ENCODE assay signal across 7 cellular contexts in the genomic region with DNA sequence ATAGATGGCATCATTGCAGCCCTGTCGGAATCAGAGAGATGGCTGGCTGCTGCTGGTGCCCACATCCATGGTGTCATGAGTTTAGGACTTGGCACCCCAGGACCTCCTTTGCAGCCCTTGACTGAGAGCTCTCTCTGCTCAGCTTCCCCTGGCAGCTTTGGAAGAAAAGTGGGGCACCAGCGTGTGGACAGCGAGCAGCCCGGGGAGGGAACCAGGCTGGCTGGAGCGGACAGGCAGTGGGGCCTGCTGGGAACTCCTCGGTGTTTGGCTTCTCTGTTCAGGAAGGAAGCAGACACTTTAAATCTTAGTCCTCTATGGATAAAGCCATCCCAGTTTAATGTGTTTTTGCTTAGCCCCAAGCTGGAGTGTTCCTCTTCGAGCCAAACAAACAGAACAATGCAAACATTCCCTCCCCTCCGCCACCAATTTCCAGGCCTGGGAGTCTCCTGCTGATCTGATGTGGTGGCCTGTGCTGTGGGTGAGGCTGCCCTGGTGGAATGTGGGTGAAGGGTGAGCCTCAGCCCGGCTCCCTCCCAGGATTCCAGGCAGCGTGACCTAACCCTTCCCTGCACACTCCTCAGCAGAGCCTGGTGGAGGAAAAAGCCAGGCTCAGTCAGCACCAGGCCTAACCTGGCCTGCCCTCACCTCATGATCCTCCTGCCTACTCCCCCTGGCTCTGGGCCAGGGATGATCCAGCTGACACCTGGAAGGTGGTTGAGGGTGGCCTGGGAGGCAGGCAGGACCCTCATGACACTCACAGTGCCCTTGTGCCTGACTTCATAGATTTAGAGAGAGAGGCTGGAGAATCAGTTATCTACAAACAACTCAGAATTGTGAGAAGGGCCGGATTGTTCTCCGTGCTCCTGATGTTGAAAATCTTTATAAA.
DNase-seq lines count a peak whose midpoint lies in the region; ATAC-seq lines count a peak whose summit lies in the region.

No MANE protein-coding gene starts in this region.

- no peak overlapping the region for H3K27ac Mint-ChIP-seq in stimulated activated effector memory CD8-positive, alpha-beta T cell treated with anti-CD3 and anti-CD28 coated beads, Interleukin-12 subunit alpha, Interleukin-12 subunit beta, amount 100 ng/mL, for 72 hours

- peaks cover 52% of the 10 kb centered on the region for H3K4me1 Mint-ChIP-seq in stimulated activated effector memory CD8-positive, alpha-beta T cell treated with anti-CD3 and anti-CD28 coated beads, Interleukin-12 subunit alpha, Interleukin-12 subunit beta, amount 100 ng/mL, for 72 hours

- peak; percentile 58 for DNase-seq in HuH-7 (ENCODE audit: low spot score)
- DNase-seq in amniotic epithelial cell (ENCODE audit: low read depth) = peak; percentile 84
- DNase-seq in islet precursor cell = peak; percentile 95
- DNase-seq in stimulated activated effector memory CD8-positive, alpha-beta T cell treated with anti-CD3 and anti-CD28 coated beads, Interleukin-12 subunit alpha, Interleukin-12 subunit beta, amount 100 ng/mL, for 72 hours (ENCODE audit: low spot score in 2 of 2) = no peak
- no peak for DNase-seq in T-helper 9 cell
- no peak for DNase-seq in DMS79 treated with DMSO at 0.1 percent for 48 hours (lab: John Stamatoyannopoulos, UW)

- H3K4me3 Mint-ChIP-seq in stimulated activated effector memory CD8-positive, alpha-beta T cell treated with anti-CD3 and anti-CD28 coated beads, Interleukin-12 subunit alpha, Interleukin-12 subunit beta, amount 100 ng/mL, for 72 hours = peak overlapping the region; percentile 4

- no peak for ATAC-seq in stimulated activated effector memory CD8-positive, alpha-beta T cell treated with anti-CD3 and anti-CD28 coated beads, Interleukin-12 subunit alpha, Interleukin-12 subunit beta, amount 100 ng/mL, for 72 hours
- ATAC-seq in GM21723 (IDR thresholded peaks at IDR 0.05; ENCODE audit: unreplicated experiment) = no peak

- no peaks in the 10 kb centered on the region for H3K36me3 Mint-ChIP-seq in stimulated activated effector memory CD8-positive, alpha-beta T cell treated with anti-CD3 and anti-CD28 coated beads, Interleukin-12 subunit alpha, Interleukin-12 subunit beta, amount 100 ng/mL, for 72 hours

- H3K9me3 Mint-ChIP-seq in stimulated activated effector memory CD8-positive, alpha-beta T cell treated with anti-CD3 and anti-CD28 coated beads, Interleukin-12 subunit alpha, Interleukin-12 subunit beta, amount 100 ng/mL, for 72 hours = no peaks in the 10 kb centered on the region

Comparison
In these comparisons a context has a peak if more than half of its experiments do, and no peak if none do; other contexts are left out.
1. DNase-seq: peak in HuH-7 (single experiment), amniotic epithelial cell (single experiment) and islet precursor cell (single experiment); none in stimulated activated effector memory CD8-positive, alpha-beta T cell treated with anti-CD3 and anti-CD28 coated beads, Interleukin-12 subunit alpha, Interleukin-12 subunit beta, amount 100 ng/mL, for 72 hours (0 of 2), T-helper 9 cell (single experiment) and DMS79 treated with DMSO at 0.1 percent for 48 hours (single experiment).